Comparison of ENCODE assay signal across 8 cellular contexts in the genomic region with DNA sequence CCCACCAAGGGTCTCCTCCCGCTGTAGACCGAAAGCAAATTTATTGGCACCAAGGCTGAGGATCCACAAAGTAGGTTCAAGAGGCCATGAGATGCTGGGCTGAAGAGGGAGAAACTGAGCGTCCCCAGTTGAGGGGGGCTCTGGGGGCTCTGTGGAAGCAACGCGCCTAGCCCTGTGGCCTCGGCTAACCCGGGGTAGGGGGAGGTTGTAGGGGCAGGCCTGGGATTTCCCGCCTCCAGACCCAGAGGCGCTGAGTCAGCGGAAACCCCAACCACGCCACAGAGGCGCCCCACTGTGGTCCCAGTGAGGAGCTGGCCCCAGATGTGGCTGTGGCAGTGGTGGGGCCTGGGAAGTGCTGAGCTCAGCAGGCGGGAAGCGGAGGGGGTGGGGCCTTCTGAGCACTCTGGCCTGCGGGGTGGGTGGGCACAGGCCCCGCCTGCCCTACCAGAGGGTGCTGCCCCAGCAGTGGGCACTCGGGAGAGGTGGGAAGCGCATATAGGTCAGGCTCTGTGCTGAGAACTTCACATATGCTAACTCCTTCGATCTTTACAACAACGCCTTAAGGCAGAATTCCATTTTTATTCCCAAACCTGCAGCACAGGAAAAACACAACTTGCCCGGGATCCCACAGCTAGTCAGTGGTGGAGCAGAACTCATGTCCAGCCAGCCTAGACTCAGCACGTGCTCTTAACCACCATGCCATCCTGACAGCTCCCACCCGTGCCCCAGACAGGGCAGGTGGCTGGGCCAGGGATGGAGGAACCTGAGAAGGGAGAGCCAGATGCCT. TPM values are rescaled to one million over a fixed set of nuclear protein-coding genes. Genes with fewer than 3 reads are reported as not detected.
DNase-seq lines count a peak whose midpoint lies in the region; ATAC-seq, FAIRE-seq and TF ChIP-seq lines count a peak whose summit lies in the region.

No MANE protein-coding gene starts in this region.

- H3K27ac ChIP-seq in DND-41 (ENCODE audit: low read length) (no peak overlapping the region), prostate gland (peak overlapping the region; percentile 73 to 84), uterus (peak overlapping the region; percentile 80 to 89)

- H3K9me3 ChIP-seq in DND-41 (ENCODE audit: insufficient read depth, low read length, severe bottlenecking): no peaks in the 10 kb centered on the region
- H3K9me3 ChIP-seq in prostate gland: no peaks in the 10 kb centered on the region
- H3K9me3 ChIP-seq in uterus: no peaks in the 10 kb centered on the region

- H3K4me1 Mint-ChIP-seq in activated T-cell treated with anti-CD3 and anti-CD28 coated beads, Interleukin-2, amount 50 U/mL, for 72 hours (ENCODE audit: low read depth): peaks cover 50% of the 10 kb centered on the region

- H3K27ac Mint-ChIP-seq in activated T-cell treated with anti-CD3 and anti-CD28 coated beads, Interleukin-2, amount 50 U/mL, for 72 hours: peak overlapping the region; percentile 15

- TF ChIP-seq POLR2A in prostate gland (IDR thresholded peaks at IDR 0.05) (no peak), uterus (IDR thresholded peaks at IDR 0.05) (no peak)

- no peaks in the 10 kb centered on the region; the same call in 1 of the 2 replicates for H4K20me1 ChIP-seq in DND-41 (ENCODE audit: insufficient read depth, low read length)

- no peak overlapping the region for H2AFZ ChIP-seq in DND-41 (ENCODE audit: low read depth, low read length)

- H3K79me2 ChIP-seq in DND-41 (ENCODE audit: insufficient read depth, low read length): no peaks in the 10 kb centered on the region

- no peak for FAIRE-seq in frontal cortex (lab: Jason Lieb, UNC)

- no peaks in the 10 kb centered on the region for H3K9me3 Mint-ChIP-seq in activated T-cell treated with anti-CD3 and anti-CD28 coated beads, Interleukin-2, amount 50 U/mL, for 72 hours

- TF ChIP-seq CTCF in DND-41 (IDR thresholded peaks at IDR 0.05; ENCODE audit: borderline replicate concordance, extremely low read depth, low read length, poor library complexity, severe bottlenecking) (peak; percentile 48), prostate gland (IDR thresholded peaks at IDR 0.05) (peak in 2 of 4 experiments; percentile 33 to 37), uterus (IDR thresholded peaks at IDR 0.05) (peak; percentile 14 to 49 (median 38))

- 18% methylated on average over 23 of the region's 23 CpGs for WGBS in prostate gland

- no peak overlapping the region for H3K9ac ChIP-seq in DND-41 (ENCODE audit: low read depth, low read length)

- no peak overlapping the region for H3K4me2 ChIP-seq in DND-41 (ENCODE audit: insufficient read depth, low read length)

- ATAC-seq in DND-41 (ENCODE audit: insufficient read depth, low read depth): peak; percentile 84
- peak; percentile 89 to 90 for ATAC-seq in activated T-cell treated with anti-CD3 and anti-CD28 coated beads, Interleukin-2, amount 50 U/mL, for 72 hours (replicated peaks in 1 of 2)
- ATAC-seq in GM21367 (IDR thresholded peaks at IDR 0.05; ENCODE audit: unreplicated experiment): no peak

- H3K4me3 ChIP-seq in DND-41 (ENCODE audit: low read depth in 1 of 2, low read length in 2 of 2) (no peak overlapping the region), prostate gland (no peak overlapping the region), uterus (no peak overlapping the region)

- peak overlapping the region; percentile 60 to 68 for H3K4me3 Mint-ChIP-seq in activated T-cell treated with anti-CD3 and anti-CD28 coated beads, Interleukin-2, amount 50 U/mL, for 72 hours

- H3K36me3 Mint-ChIP-seq in activated T-cell treated with anti-CD3 and anti-CD28 coated beads, Interleukin-2, amount 50 U/mL, for 72 hours (ENCODE audit: insufficient read depth in 2 of 2): no peaks in the 10 kb centered on the region

- peak; percentile 68 for DNase-seq in DND-41
- peak; percentile 48 for DNase-seq in NCI-H460 (ENCODE audit: extremely low read depth, low read depth)
- DNase-seq in activated T-cell treated with anti-CD3 and anti-CD28 coated beads, Interleukin-2, amount 50 U/mL, for 72 hours: peak; percentile 88 to 90
- peak; percentile 57 to 68 for DNase-seq in frontal cortex (ENCODE audit: low spot score in 2 of 2)
- DNase-seq in prostate gland (ENCODE audit: low spot score): peak; percentile 19
- peak; percentile 63 to 71 for DNase-seq in uterus
- DNase-seq in NCI-H1694 (lab: John Stamatoyannopoulos, UW): no peak

- H3K4me1 ChIP-seq in DND-41 (ENCODE audit: insufficient read depth, low read length) (peaks cover 8% of the 10 kb centered on the region), prostate gland (replicated peaks) (peaks cover 16% of the 10 kb centered on the region), uterus (peaks cover 11 to 22% of the 10 kb centered on the region in 2 donors)

- no peaks in the 10 kb centered on the region for H3K36me3 ChIP-seq in DND-41 (ENCODE audit: insufficient read depth, low read length)
- H3K36me3 ChIP-seq in prostate gland: no peaks in the 10 kb centered on the region
- H3K36me3 ChIP-seq in uterus: no peaks in the 10 kb centered on the region

- peaks cover 4% of the 10 kb centered on the region for H3K27me3 ChIP-seq in DND-41 (ENCODE audit: insufficient read depth, low read length, poor library complexity)
- no peaks in the 10 kb centered on the region for H3K27me3 ChIP-seq in prostate gland (replicated peaks; ENCODE audit: insufficient read depth)
- no peaks in the 10 kb centered on the region for H3K27me3 ChIP-seq in uterus

- peaks cover 48% of the 10 kb centered on the region for H3K27me3 Mint-ChIP-seq in activated T-cell treated with anti-CD3 and anti-CD28 coated beads, Interleukin-2, amount 50 U/mL, for 72 hours (ENCODE audit: low read depth)

- intact Hi-C loops in prostate gland (cut with DNase I) (loop anchor here (2.0 kb wide), 1 partner anchor 40 kb away; no protein-coding TSS in a partner anchor), uterus (cut with DNase I; ENCODE audit: low total_unique reads) (no loop called here)

RNA-seq across cellular contexts. Expression of gene COL16A1, which starts 1.5 kb away (rescaled TPM):
- 2.5 and 3.4 TPM in 2 replicates for total RNA-seq in NCI-H460 (2014; rRNA removed; shearing (Covaris generic))
- polyA plus RNA-seq in NCI-H460 (2014; cell fraction: nucleus; rRNA removed): 15.9 and 24.3 TPM in 2 replicates
- total RNA-seq in activated T-cell treated with anti-CD3 and anti-CD28 coated beads, Interleukin-2, amount 50 U/mL, for 72 hours: under 1 TPM; 0.49 to 0.82 TPM
- total RNA-seq in frontal cortex (4.1 TPM), prostate gland (10 to 100 TPM; 45.3 to 89.4 TPM), uterus (100 to 1,000 TPM in 3 of 4 donors, 10 to 100 TPM in 1; 76.5 to 292 (median 177) TPM)

RNA-seq across cellular contexts. Expression of gene ADGRB2, which starts 58.9 kb away (rescaled TPM):
- 2.3 and 2.5 TPM in 2 replicates for total RNA-seq in NCI-H460 (2014; rRNA removed; shearing (Covaris generic))
- 23.7 and 24.0 TPM in 2 replicates for polyA plus RNA-seq in NCI-H460 (2014; cell fraction: nucleus; rRNA removed)
- 1 to 10 TPM; 1.0 to 2.3 TPM for total RNA-seq in activated T-cell treated with anti-CD3 and anti-CD28 coated beads, Interleukin-2, amount 50 U/mL, for 72 hours
- total RNA-seq in frontal cortex (42.4 TPM), prostate gland (10 to 100 TPM in 1 of 2 donors, 1 to 10 TPM in 1; 3.0 to 10.2 TPM), uterus (10 to 100 TPM in 1 of 4 donors, 1 to 10 TPM in 1, under 1 TPM in 1, not detected in 1; 0.77 to 31.0 (median 3.7) TPM)
